Comparison of ENCODE assay signal across 1 cellular context in the genomic region with DNA sequence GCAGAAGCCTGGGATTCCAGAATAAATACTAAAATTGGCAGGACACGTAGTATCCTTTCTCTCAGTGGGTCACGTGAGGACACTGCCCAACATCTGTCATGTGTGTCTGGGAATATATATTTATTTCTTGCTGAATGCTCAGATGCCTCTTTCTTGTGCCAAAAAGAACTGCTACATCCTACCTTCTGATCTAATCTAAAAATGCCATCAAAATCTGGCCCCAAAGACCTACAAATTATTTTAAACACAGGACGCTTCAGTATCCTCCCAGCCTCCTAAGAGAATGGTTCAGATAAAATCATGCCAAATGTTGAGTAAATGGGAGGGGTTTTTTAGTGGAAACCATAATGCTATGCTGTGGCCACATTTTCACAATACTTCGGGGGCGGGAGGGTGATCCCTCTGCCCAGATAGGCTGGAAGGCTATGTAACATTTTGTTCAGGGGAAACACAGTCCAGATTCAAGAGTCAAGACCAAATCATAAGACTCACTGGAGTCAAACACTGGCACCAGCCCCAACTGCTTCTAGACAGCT.
TF ChIP-seq lines count a peak whose summit lies in the region.

No MANE protein-coding gene starts in this region.

TF ChIP-seq in K562, 482 proteins besides CTCF, POLR2A, EP300 and RAD21:
- TF ChIP-seq RCOR1 (IDR thresholded peaks at IDR 0.05; ENCODE audit: borderline replicate concordance in 1 of 2, low read depth in 2 of 2, low read length in 2 of 2) (0 out of 4 replicates have a peak, but pooled peaks of 1 of the 2 experiments have one; percentile 24), CEBPG (CRISPR knock-in tag; IDR thresholded peaks at IDR 0.05) (no peak), CEBPG (tag; conservative IDR thresholded peaks at IDR 0.05 in 1 of 2, IDR thresholded peaks at IDR 0.05 in 1 of 2) (peak in 1 of 2 experiments; percentile 59; a peak in 2 of 4 replicates), EGR1 (conservative IDR thresholded peaks at IDR 0.05) (peak; percentile 54), ZNF282 (CRISPR knock-in tag; IDR thresholded peaks at IDR 0.05) (no peak), CEBPB (tag; IDR thresholded peaks at IDR 0.05) (peak; percentile 72)
- TF ChIP-seq, protein P1, sequence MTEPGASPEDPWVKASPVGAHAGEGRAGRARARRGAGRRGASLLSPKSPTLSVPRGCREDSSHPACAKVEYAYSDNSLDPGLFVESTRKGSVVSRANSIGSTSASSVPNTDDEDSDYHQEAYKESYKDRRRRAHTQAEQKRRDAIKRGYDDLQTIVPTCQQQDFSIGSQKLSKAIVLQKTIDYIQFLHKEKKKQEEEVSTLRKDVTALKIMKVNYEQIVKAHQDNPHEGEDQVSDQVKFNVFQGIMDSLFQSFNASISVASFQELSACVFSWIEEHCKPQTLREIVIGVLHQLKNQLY (CRISPR knock-in tag; conservative IDR thresholded peaks at IDR 0.05), result no peak
- TF ChIP-seq, protein P2, sequence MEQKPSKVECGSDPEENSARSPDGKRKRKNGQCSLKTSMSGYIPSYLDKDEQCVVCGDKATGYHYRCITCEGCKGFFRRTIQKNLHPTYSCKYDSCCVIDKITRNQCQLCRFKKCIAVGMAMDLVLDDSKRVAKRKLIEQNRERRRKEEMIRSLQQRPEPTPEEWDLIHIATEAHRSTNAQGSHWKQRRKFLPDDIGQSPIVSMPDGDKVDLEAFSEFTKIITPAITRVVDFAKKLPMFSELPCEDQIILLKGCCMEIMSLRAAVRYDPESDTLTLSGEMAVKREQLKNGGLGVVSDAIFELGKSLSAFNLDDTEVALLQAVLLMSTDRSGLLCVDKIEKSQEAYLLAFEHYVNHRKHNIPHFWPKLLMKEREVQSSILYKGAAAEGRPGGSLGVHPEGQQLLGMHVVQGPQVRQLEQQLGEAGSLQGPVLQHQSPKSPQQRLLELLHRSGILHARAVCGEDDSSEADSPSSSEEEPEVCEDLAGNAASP (IDR thresholded peaks at IDR 0.05), result peak; percentile 36; the same call in 1 of the 2 replicates
- TF ChIP-seq, protein P3, sequence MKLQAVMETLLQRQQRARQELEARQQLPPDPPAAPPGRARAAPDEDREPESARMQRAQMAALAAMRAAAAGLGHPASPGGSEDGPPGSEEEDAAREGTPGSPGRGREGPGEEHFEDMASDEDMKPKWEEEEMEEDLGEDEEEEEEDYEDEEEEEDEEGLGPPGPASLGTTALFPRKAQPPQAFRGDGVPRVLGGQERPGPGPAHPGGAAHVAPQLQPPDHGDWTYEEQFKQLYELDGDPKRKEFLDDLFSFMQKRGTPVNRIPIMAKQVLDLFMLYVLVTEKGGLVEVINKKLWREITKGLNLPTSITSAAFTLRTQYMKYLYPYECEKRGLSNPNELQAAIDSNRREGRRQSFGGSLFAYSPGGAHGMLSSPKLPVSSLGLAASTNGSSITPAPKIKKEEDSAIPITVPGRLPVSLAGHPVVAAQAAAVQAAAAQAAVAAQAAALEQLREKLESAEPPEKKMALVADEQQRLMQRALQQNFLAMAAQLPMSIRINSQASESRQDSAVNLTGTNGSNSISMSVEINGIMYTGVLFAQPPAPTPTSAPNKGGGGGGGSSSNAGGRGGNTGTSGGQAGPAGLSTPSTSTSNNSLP (IDR thresholded peaks at IDR 0.05; ENCODE audit: borderline replicate concordance, low read depth, low read length), result 0 out of 2 replicates have a peak, but pooled peaks have one; percentile 23
- TF ChIP-seq, protein P4, sequence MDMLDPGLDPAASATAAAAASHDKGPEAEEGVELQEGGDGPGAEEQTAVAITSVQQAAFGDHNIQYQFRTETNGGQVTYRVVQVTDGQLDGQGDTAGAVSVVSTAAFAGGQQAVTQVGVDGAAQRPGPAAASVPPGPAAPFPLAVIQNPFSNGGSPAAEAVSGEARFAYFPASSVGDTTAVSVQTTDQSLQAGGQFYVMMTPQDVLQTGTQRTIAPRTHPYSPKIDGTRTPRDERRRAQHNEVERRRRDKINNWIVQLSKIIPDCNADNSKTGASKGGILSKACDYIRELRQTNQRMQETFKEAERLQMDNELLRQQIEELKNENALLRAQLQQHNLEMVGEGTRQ (CRISPR knock-in tag; IDR thresholded peaks at IDR 0.05), result peak; percentile 28; the same call in 1 of the 2 replicates
- TF ChIP-seq, protein P5, sequence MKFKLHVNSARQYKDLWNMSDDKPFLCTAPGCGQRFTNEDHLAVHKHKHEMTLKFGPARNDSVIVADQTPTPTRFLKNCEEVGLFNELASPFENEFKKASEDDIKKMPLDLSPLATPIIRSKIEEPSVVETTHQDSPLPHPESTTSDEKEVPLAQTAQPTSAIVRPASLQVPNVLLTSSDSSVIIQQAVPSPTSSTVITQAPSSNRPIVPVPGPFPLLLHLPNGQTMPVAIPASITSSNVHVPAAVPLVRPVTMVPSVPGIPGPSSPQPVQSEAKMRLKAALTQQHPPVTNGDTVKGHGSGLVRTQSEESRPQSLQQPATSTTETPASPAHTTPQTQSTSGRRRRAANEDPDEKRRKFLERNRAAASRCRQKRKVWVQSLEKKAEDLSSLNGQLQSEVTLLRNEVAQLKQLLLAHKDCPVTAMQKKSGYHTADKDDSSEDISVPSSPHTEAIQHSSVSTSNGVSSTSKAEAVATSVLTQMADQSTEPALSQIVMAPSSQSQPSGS (CRISPR knock-in tag; IDR thresholded peaks at IDR 0.05), result no peak
- TF ChIP-seq, protein P6, sequence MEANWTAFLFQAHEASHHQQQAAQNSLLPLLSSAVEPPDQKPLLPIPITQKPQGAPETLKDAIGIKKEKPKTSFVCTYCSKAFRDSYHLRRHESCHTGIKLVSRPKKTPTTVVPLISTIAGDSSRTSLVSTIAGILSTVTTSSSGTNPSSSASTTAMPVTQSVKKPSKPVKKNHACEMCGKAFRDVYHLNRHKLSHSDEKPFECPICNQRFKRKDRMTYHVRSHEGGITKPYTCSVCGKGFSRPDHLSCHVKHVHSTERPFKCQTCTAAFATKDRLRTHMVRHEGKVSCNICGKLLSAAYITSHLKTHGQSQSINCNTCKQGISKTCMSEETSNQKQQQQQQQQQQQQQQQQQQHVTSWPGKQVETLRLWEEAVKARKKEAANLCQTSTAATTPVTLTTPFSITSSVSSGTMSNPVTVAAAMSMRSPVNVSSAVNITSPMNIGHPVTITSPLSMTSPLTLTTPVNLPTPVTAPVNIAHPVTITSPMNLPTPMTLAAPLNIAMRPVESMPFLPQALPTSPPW (CRISPR knock-in tag; IDR thresholded peaks at IDR 0.05), result peak; percentile 79
